ENCODE assay signal across 15 cellular contexts in genomic region chr15:61057830-61058529, GRCh38.
"Had no signal": no experiment of that assay in that cellular context is flagged by ENCODE, and none has a peak within 500 bp of the region (broad histone marks: within the 10 kb centered on the region; RNA-seq: fewer than 3 reads in every experiment).

No MANE protein-coding gene starts in this region.

- H3K4me1 Mint-ChIP-seq: activated naive CD4-positive, alpha-beta T cell treated with anti-CD3 and anti-CD28 coated beads, Interleukin-2, amount 50 U/mL, for 24 hours had no signal

- H3K27ac Mint-ChIP-seq: activated naive CD4-positive, alpha-beta T cell treated with anti-CD3 and anti-CD28 coated beads, Interleukin-2, amount 50 U/mL, for 24 hours; endodermal cell; nephron had no signal

- H3K4me3 ChIP-seq: heart left ventricle, sigmoid colon had no signal

- H3K9me3 ChIP-seq: heart left ventricle, sigmoid colon had no signal

- DNase-seq: amniotic stem cell; brain microvascular endothelial cell; cerebellar nuclear complex; endodermal cell; erythroblast; foreskin melanocyte; heart left ventricle; mammary epithelial cell; sigmoid colon; stimulated activated CD4-positive, alpha-beta T cell treated with anti-CD3 and anti-CD28 coated beads, Interleukin-2, amount 100 ng/mL, for 24 hours; stimulated activated naive CD4-positive, alpha-beta T cell had no signal

- H3K27me3 ChIP-seq: brain microvascular endothelial cell, heart left ventricle, sigmoid colon had no signal

- H3K36me3 Mint-ChIP-seq: activated naive CD4-positive, alpha-beta T cell treated with anti-CD3 and anti-CD28 coated beads, Interleukin-2, amount 50 U/mL, for 24 hours had no signal

- H3K4me3 Mint-ChIP-seq: activated naive CD4-positive, alpha-beta T cell treated with anti-CD3 and anti-CD28 coated beads, Interleukin-2, amount 50 U/mL, for 24 hours; endodermal cell; nephron had no signal

- H3K9me3 Mint-ChIP-seq: activated naive CD4-positive, alpha-beta T cell treated with anti-CD3 and anti-CD28 coated beads, Interleukin-2, amount 50 U/mL, for 24 hours; endodermal cell; nephron had no signal

- H3K36me3 ChIP-seq: brain microvascular endothelial cell, heart left ventricle, sigmoid colon had no signal

- H3K27ac ChIP-seq: brain microvascular endothelial cell, heart left ventricle, sigmoid colon had no signal

- FAIRE-seq: islet of Langerhans had no signal

- ATAC-seq: heart left ventricle, SK-N-SH treated with all-trans-retinoic acid at 6 μM for 48 hours had no signal
